8 cellular contexts compared by ENCODE assay signal in the genomic region with DNA sequence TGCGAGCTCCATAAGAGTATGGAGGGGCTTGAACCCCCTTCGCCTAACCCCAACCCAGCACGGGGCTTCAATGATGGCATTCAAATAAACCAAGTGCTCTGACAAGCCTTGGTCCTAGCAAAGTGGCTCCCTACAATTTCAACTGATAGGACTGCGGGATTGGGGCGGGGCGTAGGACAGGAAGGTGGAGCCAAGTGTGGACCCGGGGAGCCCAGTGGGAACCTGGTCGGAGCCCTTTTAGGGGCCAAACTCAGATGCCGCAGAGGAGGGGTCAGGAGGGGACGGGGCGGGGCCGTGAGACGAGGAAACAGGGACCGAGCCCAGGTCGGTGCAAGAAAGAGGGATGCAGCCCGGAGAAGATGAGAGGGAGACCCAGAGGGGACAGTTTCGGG. TPM values are rescaled to one million over a fixed set of nuclear protein-coding genes. Genes with fewer than 3 reads are reported as not detected.
A peak's percentile ranks its signal among the peaks of the same experiment; 100 is the strongest.
DNase-seq lines count a peak whose midpoint lies in the region; ATAC-seq, FAIRE-seq and TF ChIP-seq lines count a peak whose summit lies in the region.

No MANE protein-coding gene starts in this region.

- H3K56ac ChIP-seq in mesendoderm (ENCODE audit: low read length): peak overlapping the region; percentile 36

- no peaks in the 10 kb centered on the region for H3K36me3 Mint-ChIP-seq in stimulated activated naive CD8-positive, alpha-beta T cell treated with anti-CD3 and anti-CD28 coated beads, Interleukin-15, Interleukin-2, amounts not matched to agents 100 ng/mL and 50 ng/mL, for 24 hours (ENCODE audit: low read depth)

- POLR2A ChIA-PET in K562 (lab: Yijun Ruan, JAX) (no interaction called here), GM10248 (lab: Yijun Ruan, JAX) (no interaction called here)

- H3K9me3 ChIP-seq in K562 (replicated peaks; ENCODE audit: control insufficient read depth, insufficient read depth, low read depth, low read length): no peaks in the 10 kb centered on the region

- H3K4me2 ChIP-seq in K562 (ENCODE audit: insufficient read depth, low read length): peak overlapping the region; percentile 77
- peak overlapping the region; percentile 68 for H3K4me2 ChIP-seq in mesendoderm (ENCODE audit: low read length)

- H3K27me3 Mint-ChIP-seq in stimulated activated naive CD8-positive, alpha-beta T cell treated with anti-CD3 and anti-CD28 coated beads, Interleukin-15, Interleukin-2, amounts not matched to agents 100 ng/mL and 50 ng/mL, for 24 hours: peaks cover 28% of the 10 kb centered on the region

- no peak overlapping the region for H2BK120ac ChIP-seq in mesendoderm (ENCODE audit: low read depth, low read length)

- H3K23ac ChIP-seq in mesendoderm (ENCODE audit: low read length): no peak overlapping the region

- H3K79me2 ChIP-seq in K562 (ENCODE audit: control insufficient read depth, insufficient read depth, low read length) (no peaks in the 10 kb centered on the region), mesendoderm (ENCODE audit: control insufficient read depth, insufficient read depth, low read length) (no peaks in the 10 kb centered on the region)

- in situ Hi-C loops in K562 (cut with MboI): no loop called here

- BruUV-seq in K562 (replicated peaks; lab: Mats Ljungman, UMichigan): no TSS peak

- H3K27me3 ChIP-seq in K562 (ENCODE audit: control insufficient read depth in 2 of 2, insufficient read depth in 2 of 2, low read length in 2 of 2): peaks cover 6 to 7% of the 10 kb centered on the region in 2 experiments; a peak in 4 of 5 replicates
- no peaks in the 10 kb centered on the region for H3K27me3 ChIP-seq in mesendoderm (ENCODE audit: insufficient read depth, low read length, poor library complexity)

- H2AK5ac ChIP-seq in mesendoderm (ENCODE audit: low read length): no peak overlapping the region

- no peak for TF ChIP-seq POLR2A in K562 (conservative IDR thresholded peaks at IDR 0.05)

- TF ChIP-seq CTCF in K562 (IDR thresholded peaks at IDR 0.05 in 2 of 3, conservative IDR thresholded peaks at IDR 0.05 in 1 of 3; ENCODE audit: insufficient read depth in 2 of 3, low read depth in 1 of 3, low read length in 3 of 3) (no peak), GM10248 (IDR thresholded peaks at IDR 0.05; ENCODE audit: control extremely low read depth, extremely low read depth, low read depth, missing control alignments) (no peak)

- no peak overlapping the region for H4K5ac ChIP-seq in mesendoderm (ENCODE audit: low read length)

- peaks cover 16% of the 10 kb centered on the region for H3K4me1 Mint-ChIP-seq in stimulated activated naive CD8-positive, alpha-beta T cell treated with anti-CD3 and anti-CD28 coated beads, Interleukin-15, Interleukin-2, amounts not matched to agents 100 ng/mL and 50 ng/mL, for 24 hours (ENCODE audit: low read depth)

- no peak overlapping the region for H2BK5ac ChIP-seq in mesendoderm (ENCODE audit: low read length)

- no peak overlapping the region for H3K18ac ChIP-seq in mesendoderm (ENCODE audit: low read length)

- no peak for TF ChIP-seq RAD21 in K562 (CRISPR knock-in tag; conservative IDR thresholded peaks at IDR 0.05 in 1 of 2, IDR thresholded peaks at IDR 0.05 in 1 of 2)

- no peaks in the 10 kb centered on the region for H3K9me1 ChIP-seq in K562 (ENCODE audit: control insufficient read depth, insufficient read depth, low read length)

- H3K4me1 ChIP-seq in K562 (replicated peaks in 1 of 2; ENCODE audit: control insufficient read depth in 2 of 2, insufficient read depth in 2 of 2, low read length in 2 of 2) (peaks cover 8 to 37% of the 10 kb centered on the region in 2 experiments; a peak in 4 of 5 replicates), mesendoderm (ENCODE audit: control insufficient read depth, low read depth, low read length) (no peaks in the 10 kb centered on the region)

- FAIRE-seq in K562 (lab: Jason Lieb, UNC): peak; percentile 61

- intact Hi-C loops in K562 (cut with micrococcal nuclease): no loop called here

- WGBS in K562 (ENCODE audit: insufficient coverage, low coverage, missing lambda C conversion rate): 5% methylated on average over 16 of the region's 17 CpGs
- no CpG with 5 or more reads among the region's 17 CpGs for WGBS in mesendoderm (ENCODE audit: extremely low coverage, insufficient coverage, low lambda C conversion rate)

- H3K4me3 Mint-ChIP-seq in stimulated activated naive CD8-positive, alpha-beta T cell treated with anti-CD3 and anti-CD28 coated beads, Interleukin-15, Interleukin-2, amounts not matched to agents 100 ng/mL and 50 ng/mL, for 24 hours: peak overlapping the region; percentile 68

- no peak for TF ChIP-seq EP300 in K562 (IDR thresholded peaks at IDR 0.05; ENCODE audit: low read length)

- H3K4me3 ChIP-seq in K562 (peak overlapping the region; percentile 41), mesendoderm (ENCODE audit: low read length) (peak overlapping the region; percentile 25)

- no peak overlapping the region for H2BK15ac ChIP-seq in mesendoderm (replicated peaks; ENCODE audit: low read depth)

- no peak overlapping the region for H4K8ac ChIP-seq in mesendoderm (ENCODE audit: low read depth, low read length)

- H3K9me3 Mint-ChIP-seq in stimulated activated naive CD8-positive, alpha-beta T cell treated with anti-CD3 and anti-CD28 coated beads, Interleukin-15, Interleukin-2, amounts not matched to agents 100 ng/mL and 50 ng/mL, for 24 hours: no peaks in the 10 kb centered on the region

- no peaks in the 10 kb centered on the region for H4K20me1 ChIP-seq in K562 (replicated peaks; ENCODE audit: control insufficient read depth, insufficient read depth, low read length)

- H3K27ac Mint-ChIP-seq in stimulated activated naive CD8-positive, alpha-beta T cell treated with anti-CD3 and anti-CD28 coated beads, Interleukin-15, Interleukin-2, amounts not matched to agents 100 ng/mL and 50 ng/mL, for 24 hours: no peak overlapping the region

- H2AFZ ChIP-seq in K562 (ENCODE audit: low read depth, low read length): peak overlapping the region; percentile 94

- CTCF ChIA-PET in K562 (lab: Yijun Ruan, JAX; ENCODE audit: low intra/inter-chr PET ratio): no interaction called here
- CTCF ChIA-PET in GM10248 (lab: Yijun Ruan, JAX): interaction anchor here (1.2 to 1.7 kb wide), 2 partner anchors 28 to 156 kb away, joined by 4 read pairs; no protein-coding TSS in a partner anchor

- H3K9ac ChIP-seq in K562 (ENCODE audit: insufficient read depth in 1 of 2, low read depth in 2 of 2, low read length in 2 of 2) (peak overlapping the region in 1 of 2 experiments; percentile 77; a peak in 2 of 4 replicates), mesendoderm (ENCODE audit: low read length) (peak overlapping the region; percentile 53)

- H3K27ac ChIP-seq in K562 (ENCODE audit: extremely low read depth, low read depth, low read length) (no peak overlapping the region), mesendoderm (ENCODE audit: low read depth, low read length) (no peak overlapping the region)

- no peaks in the 10 kb centered on the region for H3K36me3 ChIP-seq in K562 (ENCODE audit: control insufficient read depth, insufficient read depth, low read length)
- H3K36me3 ChIP-seq in mesendoderm (ENCODE audit: control insufficient read depth, insufficient read depth, low read length): no peaks in the 10 kb centered on the region

- no peak for ATAC-seq in stimulated activated naive CD8-positive, alpha-beta T cell treated with anti-CD3 and anti-CD28 coated beads, Interleukin-15, Interleukin-2, amounts not matched to agents 100 U/mL and 50 U/mL, for 24 hours
- peak; percentile 39 for ATAC-seq in K562

- DNase-seq in stimulated activated naive CD8-positive, alpha-beta T cell treated with anti-CD3 and anti-CD28 coated beads, Interleukin-15, Interleukin-2, amounts not matched to agents 100 U/mL and 50 U/mL, for 24 hours: no peak
- peak; percentile 58 to 67 (median 64) for DNase-seq in K562 (ENCODE audit: extremely low read depth in 1 of 4, low spot score in 3 of 4)
- DNase-seq in mesendoderm: peak; percentile 29
- no peak for DNase-seq in GM10248 (ENCODE audit: extremely low spot score)
- no peak for DNase-seq in NCI-H2029 treated with DMSO at 0.1 percent for 48 hours (lab: John Stamatoyannopoulos, UW)
- no peak for DNase-seq in GOT3 (lab: John Stamatoyannopoulos, UW)
- DNase-seq in NK-92 (lab: John Stamatoyannopoulos, UW; ENCODE audit: unreplicated experiment): no peak

- H3K79me1 ChIP-seq in mesendoderm (ENCODE audit: low read length): no peaks in the 10 kb centered on the region

- H3K4ac ChIP-seq in mesendoderm (ENCODE audit: low read depth, low read length): no peak overlapping the region

RNA-seq across cellular contexts. Expression of a gene that starts 13.2 kb away (rescaled TPM):
- 14.9 and 44.1 TPM in 2 replicates for total RNA-seq in K562 (2011; cell fraction: chromatin; rRNA removed; ENCODE audit: low replicate concordance)
- 55.1 and 61.0 TPM in 2 replicates for total RNA-seq in K562 (2011; cell fraction: nucleolus; rRNA removed)
- total RNA-seq in K562 (2011; cell fraction: nucleoplasm; rRNA removed): 40.9 and 42.1 TPM in 2 replicates
- total RNA-seq in K562 (2014; rRNA removed) (32.5 and 42.4 TPM in 2 replicates), K562 (2014; rRNA removed; fragmentation: Illumina TruSeq; extraction: Trizol) (6.3 and 8.4 TPM in 2 replicates), K562 (2015; rRNA removed; fragmentation: Illumina TruSeq; extraction: Trizol) (17.1 and 17.6 TPM in 2 replicates), K562 (2021) (34.3 and 36.7 TPM in 2 replicates)
- polyA plus RNA-seq in K562 (2011; rRNA removed) (23.0 and 31.9 TPM in 2 replicates), K562 (2014; fragmentation: Illumina TruSeq; extraction: Trizol) (24.4 and 38.2 TPM in 2 replicates), K562 (2014; fragmentation: Nextera tagmentation; extraction: Ambion mirVana) (1 to 10 TPM; 1.3 to 2.1 TPM), K562 (2014; rRNA removed) (37.0 and 37.9 TPM in 2 replicates)
- 49.9 and 76.4 TPM in 2 replicates for polyA plus RNA-seq in K562 (2011; cell fraction: cytosol; rRNA removed)
- polyA plus RNA-seq in K562 (2011; cell fraction: nucleus; rRNA removed): 39.2 and 47.5 TPM in 2 replicates
- polyA plus RNA-seq in K562 (2012): 35.6 and 54.1 TPM in 2 replicates
- 13.3 and 16.1 TPM in 2 replicates for polyA minus RNA-seq in K562 (2011; rRNA and poly(A)+ RNA removed)
- polyA minus RNA-seq in K562 (2011; cell fraction: cytosol; rRNA and poly(A)+ RNA removed): 29.5 and 30.0 TPM in 2 replicates
- polyA minus RNA-seq in K562 (2011; cell fraction: nucleus; rRNA and poly(A)+ RNA removed): 12.5 and 12.9 TPM in 2 replicates
- polyA plus RNA-seq in mesendoderm (2013, experiment 1 of 2): 47.5 TPM
- polyA plus RNA-seq in mesendoderm (2013, experiment 2 of 2): 46.8 TPM

RNA-seq across cellular contexts. Expression of a gene that starts 23.2 kb away (rescaled TPM):
- total RNA-seq in K562 (2011; cell fraction: chromatin; rRNA removed; ENCODE audit: low replicate concordance): 0.65 TPM in 1 of 2 replicates, not detected in the other
- 0.92 and 1.3 TPM in 2 replicates for total RNA-seq in K562 (2011; cell fraction: nucleolus; rRNA removed)
- total RNA-seq in K562 (2011; cell fraction: nucleoplasm; rRNA removed): 0.44 and 0.61 TPM in 2 replicates
- total RNA-seq in K562 (2014; rRNA removed) (1.3 and 1.6 TPM in 2 replicates), K562 (2014; rRNA removed; fragmentation: Illumina TruSeq; extraction: Trizol) (0.29 and 0.40 TPM in 2 replicates), K562 (2015; rRNA removed; fragmentation: Illumina TruSeq; extraction: Trizol) (0.72 TPM in 2 replicates), K562 (2021) (2.1 TPM in 2 replicates)
- polyA plus RNA-seq in K562 (2011; rRNA removed) (0.36 and 1.6 TPM in 2 replicates), K562 (2014; fragmentation: Illumina TruSeq; extraction: Trizol) (1.2 and 1.7 TPM in 2 replicates), K562 (2014; fragmentation: Nextera tagmentation; extraction: Ambion mirVana) (under 1 TPM; 0.10 to 0.22 TPM), K562 (2014; rRNA removed) (1.3 TPM in 2 replicates)
- polyA plus RNA-seq in K562 (2011; cell fraction: cytosol; rRNA removed): 0.66 and 1.7 TPM in 2 replicates
- 0.94 and 1.0 TPM in 2 replicates for polyA plus RNA-seq in K562 (2011; cell fraction: nucleus; rRNA removed)
- polyA plus RNA-seq in K562 (2012): 1.2 TPM in 2 replicates
- polyA minus RNA-seq in K562 (2011; rRNA and poly(A)+ RNA removed): 0.14 and 0.18 TPM in 2 replicates
- 0.86 and 1.4 TPM in 2 replicates for polyA minus RNA-seq in K562 (2011; cell fraction: cytosol; rRNA and poly(A)+ RNA removed)
- polyA minus RNA-seq in K562 (2011; cell fraction: nucleus; rRNA and poly(A)+ RNA removed): 0.13 and 0.89 TPM in 2 replicates
- 21.1 TPM for polyA plus RNA-seq in mesendoderm (2013, experiment 1 of 2)
- 19.7 TPM for polyA plus RNA-seq in mesendoderm (2013, experiment 2 of 2)

RNA-seq across cellular contexts. Expression of a gene that starts 24.1 kb away (rescaled TPM):
- not detected in 2 replicates for total RNA-seq in K562 (2011; cell fraction: chromatin; rRNA removed; ENCODE audit: low replicate concordance)
- 0.33 TPM in 1 of 2 replicates, not detected in the other for total RNA-seq in K562 (2011; cell fraction: nucleolus; rRNA removed)
- total RNA-seq in K562 (2011; cell fraction: nucleoplasm; rRNA removed): 0.29 TPM in 1 of 2 replicates, not detected in the other
- total RNA-seq in K562 (2014; rRNA removed) (not detected in 2 replicates), K562 (2014; rRNA removed; fragmentation: Illumina TruSeq; extraction: Trizol) (not detected in 2 replicates), K562 (2015; rRNA removed; fragmentation: Illumina TruSeq; extraction: Trizol) (not detected in 2 replicates), K562 (2021) (0.18 and 0.22 TPM in 2 replicates)
- polyA plus RNA-seq in K562 (2011; rRNA removed) (0.07 and 0.25 TPM in 2 replicates), K562 (2014; fragmentation: Illumina TruSeq; extraction: Trizol) (0.29 TPM in 1 of 2 replicates, not detected in the other), K562 (2014; fragmentation: Nextera tagmentation; extraction: Ambion mirVana) (under 1 TPM in 1 of 2 experiments, not detected in 1; 0.03 TPM), K562 (2014; rRNA removed) (0.32 and 0.70 TPM in 2 replicates)
- 0.92 TPM in 1 of 2 replicates, not detected in the other for polyA plus RNA-seq in K562 (2011; cell fraction: cytosol; rRNA removed)
- 0.15 and 0.64 TPM in 2 replicates for polyA plus RNA-seq in K562 (2011; cell fraction: nucleus; rRNA removed)
- 0.21 and 0.29 TPM in 2 replicates for polyA plus RNA-seq in K562 (2012)
- polyA minus RNA-seq in K562 (2011; rRNA and poly(A)+ RNA removed): not detected in 2 replicates
- not detected in 2 replicates for polyA minus RNA-seq in K562 (2011; cell fraction: cytosol; rRNA and poly(A)+ RNA removed)
- not detected in 2 replicates for polyA minus RNA-seq in K562 (2011; cell fraction: nucleus; rRNA and poly(A)+ RNA removed)
- polyA plus RNA-seq in mesendoderm (2013, experiment 1 of 2): 3.9 TPM
- polyA plus RNA-seq in mesendoderm (2013, experiment 2 of 2): 3.7 TPM

RNA-seq across cellular contexts. Expression of a gene that starts 49.8 kb away (rescaled TPM):
- total RNA-seq in K562 (2011; cell fraction: chromatin; rRNA removed; ENCODE audit: low replicate concordance): 51.1 and 67.7 TPM in 2 replicates
- 41.6 and 49.4 TPM in 2 replicates for total RNA-seq in K562 (2011; cell fraction: nucleolus; rRNA removed)
- 75.0 and 143 TPM in 2 replicates for total RNA-seq in K562 (2011; cell fraction: nucleoplasm; rRNA removed)
- total RNA-seq in K562 (2014; rRNA removed) (9.8 and 10.6 TPM in 2 replicates), K562 (2014; rRNA removed; fragmentation: Illumina TruSeq; extraction: Trizol) (5.2 and 6.7 TPM in 2 replicates), K562 (2015; rRNA removed; fragmentation: Illumina TruSeq; extraction: Trizol) (7.1 and 8.4 TPM in 2 replicates), K562 (2021) (18.5 and 20.6 TPM in 2 replicates)
- polyA plus RNA-seq in K562 (2011; rRNA removed) (14.5 and 23.3 TPM in 2 replicates), K562 (2014; fragmentation: Illumina TruSeq; extraction: Trizol) (9.5 and 11.0 TPM in 2 replicates), K562 (2014; fragmentation: Nextera tagmentation; extraction: Ambion mirVana) (1 to 10 TPM; 1.0 to 2.3 TPM), K562 (2014; rRNA removed) (17.3 and 21.3 TPM in 2 replicates)
- polyA plus RNA-seq in K562 (2011; cell fraction: cytosol; rRNA removed): 24.5 and 24.9 TPM in 2 replicates
- polyA plus RNA-seq in K562 (2011; cell fraction: nucleus; rRNA removed): 37.2 and 58.4 TPM in 2 replicates
- 10.3 and 22.7 TPM in 2 replicates for polyA plus RNA-seq in K562 (2012)
- polyA minus RNA-seq in K562 (2011; rRNA and poly(A)+ RNA removed): 10.6 and 14.2 TPM in 2 replicates
- 6.0 and 9.3 TPM in 2 replicates for polyA minus RNA-seq in K562 (2011; cell fraction: cytosol; rRNA and poly(A)+ RNA removed)
- polyA minus RNA-seq in K562 (2011; cell fraction: nucleus; rRNA and poly(A)+ RNA removed): 17.1 and 20.7 TPM in 2 replicates
- polyA plus RNA-seq in mesendoderm (2013, experiment 1 of 2): 6.0 TPM
- 5.8 TPM for polyA plus RNA-seq in mesendoderm (2013, experiment 2 of 2)

RNA-seq across cellular contexts. Expression of a gene that starts 55.9 kb away (rescaled TPM):
- 2.1 and 2.7 TPM in 2 replicates for total RNA-seq in K562 (2011; cell fraction: chromatin; rRNA removed; ENCODE audit: low replicate concordance)
- 0.83 and 2.1 TPM in 2 replicates for total RNA-seq in K562 (2011; cell fraction: nucleolus; rRNA removed)
- total RNA-seq in K562 (2011; cell fraction: nucleoplasm; rRNA removed): 1.6 and 6.8 TPM in 2 replicates
- total RNA-seq in K562 (2014; rRNA removed) (0.53 and 1.00 TPM in 2 replicates), K562 (2014; rRNA removed; fragmentation: Illumina TruSeq; extraction: Trizol) (0.41 and 0.65 TPM in 2 replicates), K562 (2015; rRNA removed; fragmentation: Illumina TruSeq; extraction: Trizol) (0.76 and 0.98 TPM in 2 replicates), K562 (2021) (1.4 and 1.9 TPM in 2 replicates)
- polyA plus RNA-seq in K562 (2011; rRNA removed) (0.39 and 1.1 TPM in 2 replicates), K562 (2014; fragmentation: Illumina TruSeq; extraction: Trizol) (0.43 and 0.69 TPM in 2 replicates), K562 (2014; fragmentation: Nextera tagmentation; extraction: Ambion mirVana) (not detected), K562 (2014; rRNA removed) (0.66 and 1.1 TPM in 2 replicates)
- polyA plus RNA-seq in K562 (2011; cell fraction: cytosol; rRNA removed): 0.21 and 0.86 TPM in 2 replicates
- polyA plus RNA-seq in K562 (2011; cell fraction: nucleus; rRNA removed): 2.9 and 3.4 TPM in 2 replicates
- polyA plus RNA-seq in K562 (2012): 2.1 and 3.5 TPM in 2 replicates
- polyA minus RNA-seq in K562 (2011; rRNA and poly(A)+ RNA removed): 0.53 and 1.0 TPM in 2 replicates
- polyA minus RNA-seq in K562 (2011; cell fraction: cytosol; rRNA and poly(A)+ RNA removed): 2.4 and 2.7 TPM in 2 replicates
- 0.94 and 2.2 TPM in 2 replicates for polyA minus RNA-seq in K562 (2011; cell fraction: nucleus; rRNA and poly(A)+ RNA removed)
- 0.13 TPM for polyA plus RNA-seq in mesendoderm (2013, experiment 1 of 2)
- 0.18 TPM for polyA plus RNA-seq in mesendoderm (2013, experiment 2 of 2)

Comparison
In these comparisons a context has a peak if more than half of its experiments do, and no peak if none do; other contexts are left out.
1. DNase-seq: peak in K562 (4 of 4) and mesendoderm (single experiment); none in stimulated activated naive CD8-positive, alpha-beta T cell treated with anti-CD3 and anti-CD28 coated beads, Interleukin-15, Interleukin-2, amounts not matched to agents 100 U/mL and 50 U/mL, for 24 hours (single experiment), GM10248 (single experiment), NCI-H2029 treated with DMSO at 0.1 percent for 48 hours (single experiment), GOT3 (single experiment) and NK-92 (single experiment).